ENCODE assay signal across 11 cellular contexts in genomic region chr1:210394281-210394798, GRCh38.
DNase-seq lines count a peak whose midpoint lies in the region; ATAC-seq, FAIRE-seq and TF ChIP-seq lines count a peak whose summit lies in the region.
"Had no signal": no experiment of that assay in that cellular context is flagged by ENCODE, and none has a peak within 500 bp of the region (broad histone marks: within the 10 kb centered on the region; RNA-seq: fewer than 3 reads in every experiment).

No MANE protein-coding gene starts in this region.

- no peaks in the 10 kb centered on the region for H3K9me3 ChIP-seq in sigmoid colon
- H3K9me3 ChIP-seq: ovary had no signal

- H3K27me3 ChIP-seq in layer of hippocampus (ENCODE audit: control insufficient read depth, insufficient read depth, low read length), result no peaks in the 10 kb centered on the region
- no peaks in the 10 kb centered on the region for H3K27me3 ChIP-seq in sigmoid colon
- H3K27me3 ChIP-seq: ovary had no signal

- H3K27me3 Mint-ChIP-seq in activated naive CD8-positive, alpha-beta T cell treated with anti-CD3 and anti-CD28 coated beads, Interleukin-2, amount 50 U/mL, for 24 hours, result peaks cover 12% of the 10 kb centered on the region
- H3K27me3 Mint-ChIP-seq: stimulated activated memory B cell treated with anti-CD40 and anti-IgM and Interleukin-4, amounts not matched to agents 10 μg/mL and 1 μg/mL and 100 μg/mL, for 72 hours had no signal

- TF ChIP-seq CTCF in sigmoid colon (IDR thresholded peaks at IDR 0.05), result no peak

- peak; percentile 22 for DNase-seq in activated naive CD8-positive, alpha-beta T cell treated with anti-CD3 and anti-CD28 coated beads, Interleukin-2, amount 50 U/mL, for 24 hours
- DNase-seq in stimulated activated naive CD4-positive, alpha-beta T cell treated with Interleukin-2 at 50 U/mL for 16 hours (lab: John Stamatoyannopoulos, UW), result no peak
- DNase-seq in HTR-8/SVneo (ENCODE audit: insufficient read length, low spot score) (no peak), ureter (ENCODE audit: low spot score) (no peak), sigmoid colon (no peak)
- DNase-seq: CD4-positive, alpha-beta memory T cell; ovary had no signal

- FAIRE-seq in HTR-8/SVneo (lab: Jason Lieb, UNC), result no peak

- ATAC-seq in GM18520 (IDR thresholded peaks at IDR 0.05; ENCODE audit: unreplicated experiment) (peak; percentile 82), HG02943 (IDR thresholded peaks at IDR 0.05; ENCODE audit: low read depth, unreplicated experiment) (peak; percentile 58)
- ATAC-seq in activated naive CD8-positive, alpha-beta T cell treated with anti-CD3 and anti-CD28 coated beads, Interleukin-2, amount 50 U/mL, for 24 hours, result peak; percentile 72
- ATAC-seq: stimulated activated memory B cell treated with anti-CD40 and anti-IgM and Interleukin-4, amounts not matched to agents 10 μg/mL and 1 μg/mL and 100 μg/mL, for 72 hours had no signal

- H3K4me1 Mint-ChIP-seq in activated naive CD8-positive, alpha-beta T cell treated with anti-CD3 and anti-CD28 coated beads, Interleukin-2, amount 50 U/mL, for 24 hours, result peaks cover 42% of the 10 kb centered on the region
- H3K4me1 Mint-ChIP-seq: stimulated activated memory B cell treated with anti-CD40 and anti-IgM and Interleukin-4, amounts not matched to agents 10 μg/mL and 1 μg/mL and 100 μg/mL, for 72 hours had no signal

- intact Hi-C loops in sigmoid colon (cut with DNase I), result no loop called here

- peaks cover 0 to 3% (median 0%) of the 10 kb centered on the region in 4 donors for H3K4me1 ChIP-seq in sigmoid colon

- H3K36me3 ChIP-seq in sigmoid colon, result no peaks in the 10 kb centered on the region
- H3K36me3 ChIP-seq: ovary had no signal

- no peak overlapping the region for H3K4me3 Mint-ChIP-seq in activated naive CD8-positive, alpha-beta T cell treated with anti-CD3 and anti-CD28 coated beads, Interleukin-2, amount 50 U/mL, for 24 hours
- H3K4me3 Mint-ChIP-seq: CD4-positive, alpha-beta memory T cell; stimulated activated memory B cell treated with anti-CD40 and anti-IgM and Interleukin-4, amounts not matched to agents 10 μg/mL and 1 μg/mL and 100 μg/mL, for 72 hours had no signal

- no peak for TF ChIP-seq EP300 in sigmoid colon (IDR thresholded peaks at IDR 0.05)

- no peak overlapping the region for H3K27ac Mint-ChIP-seq in activated naive CD8-positive, alpha-beta T cell treated with anti-CD3 and anti-CD28 coated beads, Interleukin-2, amount 50 U/mL, for 24 hours
- H3K27ac Mint-ChIP-seq: CD4-positive, alpha-beta memory T cell; stimulated activated memory B cell treated with anti-CD40 and anti-IgM and Interleukin-4, amounts not matched to agents 10 μg/mL and 1 μg/mL and 100 μg/mL, for 72 hours had no signal

- H3K36me3 Mint-ChIP-seq in activated naive CD8-positive, alpha-beta T cell treated with anti-CD3 and anti-CD28 coated beads, Interleukin-2, amount 50 U/mL, for 24 hours (ENCODE audit: low read depth), result peaks cover 2% of the 10 kb centered on the region

- TF ChIP-seq POLR2A in sigmoid colon (IDR thresholded peaks at IDR 0.05), result no peak

- no peak overlapping the region for H3K4me3 ChIP-seq in sigmoid colon
- H3K4me3 ChIP-seq: ovary had no signal

- H3K27ac ChIP-seq in layer of hippocampus (ENCODE audit: low read depth, low read length) (peak overlapping the region; percentile 75), sigmoid colon (no peak overlapping the region)
- H3K27ac ChIP-seq: ovary had no signal

- WGBS in sigmoid colon, 2 donors, result 75 to 87% methylated on average over 6 of the region's 6 CpGs

- H3K9me3 Mint-ChIP-seq in activated naive CD8-positive, alpha-beta T cell treated with anti-CD3 and anti-CD28 coated beads, Interleukin-2, amount 50 U/mL, for 24 hours, result peaks cover 4% of the 10 kb centered on the region
